In genomic region chr4:183468210-183469095, GRCh38 we compare ENCODE assay signal across 1 cellular context.
TF ChIP-seq lines count a peak whose summit lies in the region.

No MANE protein-coding gene starts in this region.

TF ChIP-seq in HepG2, 621 proteins besides CTCF, POLR2A, EP300 and RAD21 (continued from another document and continues in another):
- TF ChIP-seq BRF2 (CRISPR knock-in tag; IDR thresholded peaks at IDR 0.05) (no peak), FOSL2 (CRISPR knock-in tag; IDR thresholded peaks at IDR 0.05) (peak; percentile 86), FOXA1 (IDR thresholded peaks at IDR 0.05) (no peak), FOXA1 (CRISPR knock-in tag; IDR thresholded peaks at IDR 0.05) (peak; percentile 39; the same call in 1 of the 2 replicates), SOX13 (IDR thresholded peaks at IDR 0.05) (no peak), SOX13 (CRISPR knock-in tag; conservative IDR thresholded peaks at IDR 0.05 in 1 of 2, IDR thresholded peaks at IDR 0.05 in 1 of 2) (peak in 1 of 2 experiments; percentile 37; a peak in 1 of 4 replicates), SOX5 (CRISPR knock-in tag; IDR thresholded peaks at IDR 0.05; ENCODE audit: borderline replicate concordance) (peak; percentile 32; the same call in 1 of the 2 replicates), MAFK (conservative IDR thresholded peaks at IDR 0.05 in 1 of 2, IDR thresholded peaks at IDR 0.05 in 1 of 2; ENCODE audit: low read length in 2 of 2) (peak; percentile 55 to 62; a peak in 3 of 4 replicates), ZNF337 (CRISPR knock-in tag; IDR thresholded peaks at IDR 0.05; ENCODE audit: borderline replicate concordance, low read depth) (no peak), ARNT2 (CRISPR knock-in tag; IDR thresholded peaks at IDR 0.05; ENCODE audit: low read depth) (no peak), KAT8 (CRISPR knock-in tag; IDR thresholded peaks at IDR 0.05) (no peak), ZNF24 (IDR thresholded peaks at IDR 0.05) (no peak), ZNF761 (CRISPR knock-in tag; conservative IDR thresholded peaks at IDR 0.05) (no peak), PTBP1 (IDR thresholded peaks at IDR 0.05; ENCODE audit: low read depth, low read length, poor library complexity, severe bottlenecking) (no peak), CEBPG (CRISPR knock-in tag; IDR thresholded peaks at IDR 0.05) (peak; percentile 50; the same call in 1 of the 2 replicates), ERF (CRISPR knock-in tag; IDR thresholded peaks at IDR 0.05) (no peak), SAP130 (CRISPR knock-in tag; IDR thresholded peaks at IDR 0.05; ENCODE audit: low read depth) (peak; percentile 42), MIXL1 (CRISPR knock-in tag; IDR thresholded peaks at IDR 0.05) (no peak), BHLHE40 (IDR thresholded peaks at IDR 0.05; ENCODE audit: low read length) (no peak), CEBPB (IDR thresholded peaks at IDR 0.05; ENCODE audit: borderline replicate concordance, low read depth, low read length) (peak; percentile 83), FOXA3 (CRISPR knock-in tag; IDR thresholded peaks at IDR 0.05) (peak; percentile 87), NCOA2 (CRISPR knock-in tag; IDR thresholded peaks at IDR 0.05) (0 out of 2 replicates have a peak, but pooled peaks have one; percentile 9), ZNF362 (CRISPR knock-in tag; IDR thresholded peaks at IDR 0.05; ENCODE audit: borderline replicate concordance) (no peak), ZNF354B (CRISPR knock-in tag; IDR thresholded peaks at IDR 0.05) (no peak), MXD4 (CRISPR knock-in tag; IDR thresholded peaks at IDR 0.05) (no peak), HBP1 (CRISPR knock-in tag; IDR thresholded peaks at IDR 0.05; ENCODE audit: low read depth) (no peak), ARID3A (IDR thresholded peaks at IDR 0.05; ENCODE audit: low read depth, low read length) (peak; percentile 73; the same call in 1 of the 2 replicates), GATAD2A (CRISPR knock-in tag; IDR thresholded peaks at IDR 0.05) (peak; percentile 56; the same call in 1 of the 2 replicates), ZBTB43 (CRISPR knock-in tag; conservative IDR thresholded peaks at IDR 0.05) (no peak), CHCHD3 (CRISPR knock-in tag; IDR thresholded peaks at IDR 0.05) (no peak), CREB3 (CRISPR knock-in tag; IDR thresholded peaks at IDR 0.05) (no peak)
- TF ChIP-seq, protein P1, sequence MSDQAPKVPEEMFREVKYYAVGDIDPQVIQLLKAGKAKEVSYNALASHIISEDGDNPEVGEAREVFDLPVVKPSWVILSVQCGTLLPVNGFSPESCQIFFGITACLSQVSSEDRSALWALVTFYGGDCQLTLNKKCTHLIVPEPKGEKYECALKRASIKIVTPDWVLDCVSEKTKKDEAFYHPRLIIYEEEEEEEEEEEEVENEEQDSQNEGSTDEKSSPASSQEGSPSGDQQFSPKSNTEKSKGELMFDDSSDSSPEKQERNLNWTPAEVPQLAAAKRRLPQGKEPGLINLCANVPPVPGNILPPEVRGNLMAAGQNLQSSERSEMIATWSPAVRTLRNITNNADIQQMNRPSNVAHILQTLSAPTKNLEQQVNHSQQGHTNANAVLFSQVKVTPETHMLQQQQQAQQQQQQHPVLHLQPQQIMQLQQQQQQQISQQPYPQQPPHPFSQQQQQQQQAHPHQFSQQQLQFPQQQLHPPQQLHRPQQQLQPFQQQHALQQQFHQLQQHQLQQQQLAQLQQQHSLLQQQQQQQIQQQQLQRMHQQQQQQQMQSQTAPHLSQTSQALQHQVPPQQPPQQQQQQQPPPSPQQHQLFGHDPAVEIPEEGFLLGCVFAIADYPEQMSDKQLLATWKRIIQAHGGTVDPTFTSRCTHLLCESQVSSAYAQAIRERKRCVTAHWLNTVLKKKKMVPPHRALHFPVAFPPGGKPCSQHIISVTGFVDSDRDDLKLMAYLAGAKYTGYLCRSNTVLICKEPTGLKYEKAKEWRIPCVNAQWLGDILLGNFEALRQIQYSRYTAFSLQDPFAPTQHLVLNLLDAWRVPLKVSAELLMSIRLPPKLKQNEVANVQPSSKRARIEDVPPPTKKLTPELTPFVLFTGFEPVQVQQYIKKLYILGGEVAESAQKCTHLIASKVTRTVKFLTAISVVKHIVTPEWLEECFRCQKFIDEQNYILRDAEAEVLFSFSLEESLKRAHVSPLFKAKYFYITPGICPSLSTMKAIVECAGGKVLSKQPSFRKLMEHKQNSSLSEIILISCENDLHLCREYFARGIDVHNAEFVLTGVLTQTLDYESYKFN (CRISPR knock-in tag; conservative IDR thresholded peaks at IDR 0.05), result 0 out of 2 replicates have a peak, but pooled peaks have one; percentile 34
- TF ChIP-seq, protein P2, sequence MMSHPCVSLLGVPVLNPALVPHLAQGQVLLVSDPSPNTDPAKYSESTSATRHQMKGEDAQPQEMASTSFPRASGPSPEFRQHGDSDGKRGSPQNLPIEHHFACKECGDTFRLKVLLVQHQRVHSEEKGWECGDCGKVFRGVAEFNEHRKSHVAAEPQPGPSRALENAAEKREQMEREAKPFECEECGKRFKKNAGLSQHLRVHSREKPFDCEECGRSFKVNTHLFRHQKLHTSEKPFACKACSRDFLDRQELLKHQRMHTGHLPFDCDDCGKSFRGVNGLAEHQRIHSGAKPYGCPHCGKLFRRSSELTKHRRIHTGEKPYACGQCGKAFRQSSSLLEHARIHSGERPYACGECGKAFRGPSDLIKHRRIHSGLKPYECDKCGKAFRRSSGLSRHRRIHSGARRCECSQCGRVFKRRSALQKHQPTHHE (CRISPR knock-in tag; IDR thresholded peaks at IDR 0.05; ENCODE audit: borderline replicate concordance), result no peak
- TF ChIP-seq, protein P3, sequence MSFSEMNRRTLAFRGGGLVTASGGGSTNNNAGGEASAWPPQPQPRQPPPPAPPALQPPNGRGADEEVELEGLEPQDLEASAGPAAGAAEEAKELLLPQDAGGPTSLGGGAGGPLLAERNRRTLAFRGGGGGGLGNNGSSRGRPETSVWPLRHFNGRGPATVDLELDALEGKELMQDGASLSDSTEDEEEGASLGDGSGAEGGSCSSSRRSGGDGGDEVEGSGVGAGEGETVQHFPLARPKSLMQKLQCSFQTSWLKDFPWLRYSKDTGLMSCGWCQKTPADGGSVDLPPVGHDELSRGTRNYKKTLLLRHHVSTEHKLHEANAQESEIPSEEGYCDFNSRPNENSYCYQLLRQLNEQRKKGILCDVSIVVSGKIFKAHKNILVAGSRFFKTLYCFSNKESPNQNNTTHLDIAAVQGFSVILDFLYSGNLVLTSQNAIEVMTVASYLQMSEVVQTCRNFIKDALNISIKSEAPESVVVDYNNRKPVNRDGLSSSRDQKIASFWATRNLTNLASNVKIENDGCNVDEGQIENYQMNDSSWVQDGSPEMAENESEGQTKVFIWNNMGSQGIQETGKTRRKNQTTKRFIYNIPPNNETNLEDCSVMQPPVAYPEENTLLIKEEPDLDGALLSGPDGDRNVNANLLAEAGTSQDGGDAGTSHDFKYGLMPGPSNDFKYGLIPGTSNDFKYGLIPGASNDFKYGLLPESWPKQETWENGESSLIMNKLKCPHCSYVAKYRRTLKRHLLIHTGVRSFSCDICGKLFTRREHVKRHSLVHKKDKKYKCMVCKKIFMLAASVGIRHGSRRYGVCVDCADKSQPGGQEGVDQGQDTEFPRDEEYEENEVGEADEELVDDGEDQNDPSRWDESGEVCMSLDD (CRISPR knock-in tag; IDR thresholded peaks at IDR 0.05; ENCODE audit: borderline replicate concordance), result no peak
- TF ChIP-seq, protein P4, sequence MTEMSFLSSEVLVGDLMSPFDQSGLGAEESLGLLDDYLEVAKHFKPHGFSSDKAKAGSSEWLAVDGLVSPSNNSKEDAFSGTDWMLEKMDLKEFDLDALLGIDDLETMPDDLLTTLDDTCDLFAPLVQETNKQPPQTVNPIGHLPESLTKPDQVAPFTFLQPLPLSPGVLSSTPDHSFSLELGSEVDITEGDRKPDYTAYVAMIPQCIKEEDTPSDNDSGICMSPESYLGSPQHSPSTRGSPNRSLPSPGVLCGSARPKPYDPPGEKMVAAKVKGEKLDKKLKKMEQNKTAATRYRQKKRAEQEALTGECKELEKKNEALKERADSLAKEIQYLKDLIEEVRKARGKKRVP (CRISPR knock-in tag; IDR thresholded peaks at IDR 0.05), result peak in 1 of 2 experiments; percentile 43; a peak in 1 of 4 replicates
- TF ChIP-seq, protein P5, sequence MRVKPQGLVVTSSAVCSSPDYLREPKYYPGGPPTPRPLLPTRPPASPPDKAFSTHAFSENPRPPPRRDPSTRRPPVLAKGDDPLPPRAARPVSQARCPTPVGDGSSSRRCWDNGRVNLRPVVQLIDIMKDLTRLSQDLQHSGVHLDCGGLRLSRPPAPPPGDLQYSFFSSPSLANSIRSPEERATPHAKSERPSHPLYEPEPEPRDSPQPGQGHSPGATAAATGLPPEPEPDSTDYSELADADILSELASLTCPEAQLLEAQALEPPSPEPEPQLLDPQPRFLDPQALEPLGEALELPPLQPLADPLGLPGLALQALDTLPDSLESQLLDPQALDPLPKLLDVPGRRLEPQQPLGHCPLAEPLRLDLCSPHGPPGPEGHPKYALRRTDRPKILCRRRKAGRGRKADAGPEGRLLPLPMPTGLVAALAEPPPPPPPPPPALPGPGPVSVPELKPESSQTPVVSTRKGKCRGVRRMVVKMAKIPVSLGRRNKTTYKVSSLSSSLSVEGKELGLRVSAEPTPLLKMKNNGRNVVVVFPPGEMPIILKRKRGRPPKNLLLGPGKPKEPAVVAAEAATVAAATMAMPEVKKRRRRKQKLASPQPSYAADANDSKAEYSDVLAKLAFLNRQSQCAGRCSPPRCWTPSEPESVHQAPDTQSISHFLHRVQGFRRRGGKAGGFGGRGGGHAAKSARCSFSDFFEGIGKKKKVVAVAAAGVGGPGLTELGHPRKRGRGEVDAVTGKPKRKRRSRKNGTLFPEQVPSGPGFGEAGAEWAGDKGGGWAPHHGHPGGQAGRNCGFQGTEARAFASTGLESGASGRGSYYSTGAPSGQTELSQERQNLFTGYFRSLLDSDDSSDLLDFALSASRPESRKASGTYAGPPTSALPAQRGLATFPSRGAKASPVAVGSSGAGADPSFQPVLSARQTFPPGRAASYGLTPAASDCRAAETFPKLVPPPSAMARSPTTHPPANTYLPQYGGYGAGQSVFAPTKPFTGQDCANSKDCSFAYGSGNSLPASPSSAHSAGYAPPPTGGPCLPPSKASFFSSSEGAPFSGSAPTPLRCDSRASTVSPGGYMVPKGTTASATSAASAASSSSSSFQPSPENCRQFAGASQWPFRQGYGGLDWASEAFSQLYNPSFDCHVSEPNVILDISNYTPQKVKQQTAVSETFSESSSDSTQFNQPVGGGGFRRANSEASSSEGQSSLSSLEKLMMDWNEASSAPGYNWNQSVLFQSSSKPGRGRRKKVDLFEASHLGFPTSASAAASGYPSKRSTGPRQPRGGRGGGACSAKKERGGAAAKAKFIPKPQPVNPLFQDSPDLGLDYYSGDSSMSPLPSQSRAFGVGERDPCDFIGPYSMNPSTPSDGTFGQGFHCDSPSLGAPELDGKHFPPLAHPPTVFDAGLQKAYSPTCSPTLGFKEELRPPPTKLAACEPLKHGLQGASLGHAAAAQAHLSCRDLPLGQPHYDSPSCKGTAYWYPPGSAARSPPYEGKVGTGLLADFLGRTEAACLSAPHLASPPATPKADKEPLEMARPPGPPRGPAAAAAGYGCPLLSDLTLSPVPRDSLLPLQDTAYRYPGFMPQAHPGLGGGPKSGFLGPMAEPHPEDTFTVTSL (CRISPR knock-in tag; IDR thresholded peaks at IDR 0.05; ENCODE audit: borderline replicate concordance), result 0 out of 2 replicates have a peak, but pooled peaks have one; percentile 26
